ENCODE assay signal across 27 cellular contexts in the genomic region with DNA sequence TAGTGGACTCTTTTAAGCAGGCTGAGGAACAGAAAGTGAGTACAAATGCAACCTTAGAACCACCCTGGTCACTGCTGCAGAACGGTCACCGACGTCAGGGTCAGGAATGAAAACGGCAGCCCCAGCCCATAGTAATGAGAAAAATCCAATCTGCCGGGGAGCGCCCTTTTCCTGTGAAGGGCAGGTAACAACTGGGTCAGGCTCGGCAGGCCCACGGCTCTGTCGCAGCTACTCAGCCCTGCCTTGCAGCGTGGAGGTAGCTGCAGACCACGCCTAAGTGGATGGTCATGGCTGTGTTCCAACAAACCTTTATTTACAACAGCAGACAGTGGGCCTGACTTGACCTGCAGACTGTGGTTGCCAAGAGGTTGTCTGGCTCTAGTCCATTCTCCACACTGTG.
DNase-seq lines count a peak whose midpoint lies in the region; ATAC-seq lines count a peak whose summit lies in the region.
"Had no signal": no experiment of that assay in that cellular context is flagged by ENCODE, and none has a peak within 500 bp of the region (broad histone marks: within the 10 kb centered on the region; RNA-seq: fewer than 3 reads in every experiment).

No MANE protein-coding gene starts in this region.

- H3K4me3 Mint-ChIP-seq in effector memory CD8-positive, alpha-beta T cell, result no peak overlapping the region
- H3K4me3 Mint-ChIP-seq: activated CD4-positive, alpha-beta memory T cell treated with anti-CD3 and anti-CD28 coated beads, Interleukin-2, amount 10 ng/mL, durations not matched to agents 7 days and 5 days; activated naive CD4-positive, alpha-beta T cell treated with anti-CD3 and anti-CD28 coated beads for 36 hours; dendritic cell treated with granulocyte-macrophage colony-stimulating factor and Interleukin-4, amounts not matched to agents 40 ng/mL and 50 ng/mL, for 4 days; GM23338; natural killer cell treated with Interleukin-12 subunit alpha and Interleukin-12 subunit beta and Interleukin-15 and Interleukin-18, amount 100 ng/mL, for 72 hours; T-helper 17 cell had no signal

- no peak overlapping the region for H3K27ac Mint-ChIP-seq in effector memory CD8-positive, alpha-beta T cell
- H3K27ac Mint-ChIP-seq: activated CD4-positive, alpha-beta memory T cell treated with anti-CD3 and anti-CD28 coated beads, Interleukin-2, amount 10 ng/mL, durations not matched to agents 7 days and 5 days; activated naive CD4-positive, alpha-beta T cell treated with anti-CD3 and anti-CD28 coated beads for 36 hours; dendritic cell treated with granulocyte-macrophage colony-stimulating factor and Interleukin-4, amounts not matched to agents 40 ng/mL and 50 ng/mL, for 4 days; GM23338; natural killer cell treated with Interleukin-12 subunit alpha and Interleukin-12 subunit beta and Interleukin-15 and Interleukin-18, amount 100 ng/mL, for 72 hours; T-helper 17 cell had no signal

- peak; percentile 37 for ATAC-seq in left colon
- ATAC-seq in effector memory CD8-positive, alpha-beta T cell (replicated peaks), result no peak
- ATAC-seq in GM18517 (IDR thresholded peaks at IDR 0.05; ENCODE audit: unreplicated experiment), result no peak
- ATAC-seq in HG03565 (IDR thresholded peaks at IDR 0.05; ENCODE audit: unreplicated experiment), result no peak
- ATAC-seq: GM23338; natural killer cell treated with Interleukin-12 subunit alpha and Interleukin-12 subunit beta and Interleukin-15 and Interleukin-18, amount 100 ng/mL, for 72 hours; PC-3; T-helper 17 cell; upper lobe of right lung had no signal

- peak; percentile 55 for DNase-seq in DMS153 (lab: John Stamatoyannopoulos, UW)
- DNase-seq in DMS79 (lab: John Stamatoyannopoulos, UW), result peak; percentile 50
- DNase-seq in NCI-H69 (lab: John Stamatoyannopoulos, UW), result peak; percentile 65
- DNase-seq in left colon, result no peak
- DNase-seq in effector memory CD8-positive, alpha-beta T cell, result no peak
- DNase-seq: activated CD4-positive, alpha-beta memory T cell treated with anti-CD3 and anti-CD28 coated beads, Interleukin-2, amount 10 ng/mL, durations not matched to agents 7 days and 5 days; activated CD4-positive, alpha-beta T cell treated with anti-CD3 and anti-CD28 coated beads for 1 hour; activated CD8-positive, alpha-beta memory T cell treated with anti-CD3 and anti-CD28 coated beads, Interleukin-2, amount 50 U/mL, for 4 hours; activated naive CD4-positive, alpha-beta T cell treated with anti-CD3 and anti-CD28 coated beads for 36 hours; central memory CD4-positive, alpha-beta T cell; foreskin melanocyte; GDM1; kidney glomerular epithelial cell; MV-4-11; NCI-H187 treated with DMSO at 0.1 percent for 48 hours; NCI-H446 treated with DMSO at 0.1 percent for 48 hours; NK-92 treated with Interleukin-12 subunit alpha and Interleukin-12 subunit beta, amount 100 ng/mL, for 24 hours; ovary; PC-3; stimulated activated naive CD4-positive, alpha-beta T cell; T-helper 17 cell; upper lobe of right lung had no signal

- no peaks in the 10 kb centered on the region for H3K4me1 Mint-ChIP-seq in effector memory CD8-positive, alpha-beta T cell (ENCODE audit: low read depth in 2 of 2)
- H3K4me1 Mint-ChIP-seq: activated CD4-positive, alpha-beta memory T cell treated with anti-CD3 and anti-CD28 coated beads, Interleukin-2, amount 10 ng/mL, durations not matched to agents 7 days and 5 days; GM23338; T-helper 17 cell had no signal

- peaks cover 0 to 7% of the 10 kb centered on the region in 2 donors for H3K27me3 Mint-ChIP-seq in effector memory CD8-positive, alpha-beta T cell
- H3K27me3 Mint-ChIP-seq: activated CD4-positive, alpha-beta memory T cell treated with anti-CD3 and anti-CD28 coated beads, Interleukin-2, amount 10 ng/mL, durations not matched to agents 7 days and 5 days had no signal

- H3K9me3 Mint-ChIP-seq in effector memory CD8-positive, alpha-beta T cell, result no peaks in the 10 kb centered on the region
- H3K9me3 Mint-ChIP-seq: activated CD4-positive, alpha-beta memory T cell treated with anti-CD3 and anti-CD28 coated beads, Interleukin-2, amount 10 ng/mL, durations not matched to agents 7 days and 5 days; activated naive CD4-positive, alpha-beta T cell treated with anti-CD3 and anti-CD28 coated beads for 36 hours; dendritic cell treated with granulocyte-macrophage colony-stimulating factor and Interleukin-4, amounts not matched to agents 40 ng/mL and 50 ng/mL, for 4 days; natural killer cell treated with Interleukin-12 subunit alpha and Interleukin-12 subunit beta and Interleukin-15 and Interleukin-18, amount 100 ng/mL, for 72 hours had no signal

- intact Hi-C loops in left colon (cut with DNase I, micrococcal nuclease), result no loop called here

- H3K36me3 Mint-ChIP-seq in effector memory CD8-positive, alpha-beta T cell (ENCODE audit: insufficient read depth), result no peaks in the 10 kb centered on the region
- H3K36me3 Mint-ChIP-seq: natural killer cell treated with Interleukin-12 subunit alpha and Interleukin-12 subunit beta and Interleukin-15 and Interleukin-18, amount 100 ng/mL, for 72 hours had no signal

Comparison
In these comparisons a context has a peak if more than half of its experiments do, and no peak if none do; other contexts are left out.
1. DNase-seq: peak in DMS153 (single experiment), DMS79 (single experiment) and NCI-H69 (single experiment); none in left colon (0 of 2) and effector memory CD8-positive, alpha-beta T cell (0 of 3).